Comparison of ENCODE assay signal across 8 cellular contexts in genomic region chr19:11482384-11483050, GRCh38. TPM values are rescaled to one million over a fixed set of nuclear protein-coding genes. Genes with fewer than 3 reads are reported as not detected.
DNase-seq lines count a peak whose midpoint lies in the region; ATAC-seq and TF ChIP-seq lines count a peak whose summit lies in the region.

No MANE protein-coding gene starts in this region.

- TF ChIP-seq CTCF in WI38 (IDR thresholded peaks at IDR 0.05; ENCODE audit: low read depth, low read length), result peak; percentile 84

- H3K36me3 Mint-ChIP-seq in immature natural killer cell, result peaks cover 0 to 7% (median 0%) of the 10 kb centered on the region in 3 donors

- ATAC-seq in GM18520 (IDR thresholded peaks at IDR 0.05; ENCODE audit: unreplicated experiment) (peak; percentile 47), HG03139 (IDR thresholded peaks at IDR 0.05; ENCODE audit: unreplicated experiment) (peak; percentile 32)

- peaks cover 21% of the 10 kb centered on the region in 2 donors for H3K4me1 Mint-ChIP-seq in immature natural killer cell

- H3K4me3 Mint-ChIP-seq in immature natural killer cell, result peak overlapping the region; percentile 45 to 79 (median 70)

- peak overlapping the region in 3 of 6 donors; percentile 13 to 74 (median 65) for H3K27ac Mint-ChIP-seq in immature natural killer cell

- peak overlapping the region; percentile 56 for H3K4me3 ChIP-seq in WI38 (ENCODE audit: low read depth, low read length)

- peaks cover 16 to 21% (median 18%) of the 10 kb centered on the region in 3 donors for H3K27me3 Mint-ChIP-seq in immature natural killer cell (ENCODE audit: low read depth in 3 of 3)

- no peaks in the 10 kb centered on the region for H3K9me3 Mint-ChIP-seq in immature natural killer cell

- DNase-seq in A172 (ENCODE audit: low spot score) (peak; percentile 76), NCI-H2171 treated with DMSO at 0.1 percent for 48 hours (lab: John Stamatoyannopoulos, UW) (peak; percentile 84), T47D (ENCODE audit: low read depth in 1 of 2, low spot score in 1 of 2) (peak; percentile 74 to 90), immature natural killer cell (peak; percentile 85 to 87 (median 85))
- peak; percentile 77 to 84 (median 80) for DNase-seq in stimulated activated CD4-positive, alpha-beta T cell treated with anti-CD3 and anti-CD28 coated beads, Interleukin-12 subunit alpha, Interleukin-12 subunit beta, amount 100 ng/mL, for 48 hours (ENCODE audit: low read depth in 2 of 3, low spot score in 1 of 3)

- in situ Hi-C loops in T47D (cut with HindIII; ENCODE audit: low pct_unique_long_range_greater_than_20kb, low sequenced_read_pairs), result no loop called here

RNA-seq across cellular contexts. Expression of gene ELAVL3, which starts 1.7 kb away (rescaled TPM):
- not detected in 2 replicates for total RNA-seq in A172 (2014; rRNA removed; shearing (Covaris generic))
- not detected for polyA plus RNA-seq in immature natural killer cell

RNA-seq across cellular contexts. Expression of gene ZNF653, which starts 23.1 kb away (rescaled TPM):
- total RNA-seq in A172 (2014; rRNA removed; shearing (Covaris generic)), result 5.2 and 21.2 TPM in 2 replicates
- polyA plus RNA-seq in immature natural killer cell, result 1 to 10 TPM in 2 of 3 donors, under 1 TPM in 1; 0.78 to 3.3 (median 1.1) TPM

RNA-seq across cellular contexts. Expression of gene ECSIT, which starts 46.4 kb away (rescaled TPM):
- total RNA-seq in A172 (2014; rRNA removed; shearing (Covaris generic)), result 44.0 and 54.0 TPM in 2 replicates
- polyA plus RNA-seq in immature natural killer cell, result 10 to 100 TPM; 25.6 to 29.4 (median 26.2) TPM

RNA-seq across cellular contexts. Expression of gene PRKCSH, which starts 47.1 kb away (rescaled TPM):
- 149 and 173 TPM in 2 replicates for total RNA-seq in A172 (2014; rRNA removed; shearing (Covaris generic))
- 10 to 100 TPM; 13.7 to 75.6 (median 28.4) TPM for polyA plus RNA-seq in immature natural killer cell

RNA-seq across cellular contexts. Expression of gene ODAD3, which starts 47.6 kb away (rescaled TPM):
- 1.5 and 6.1 TPM in 2 replicates for total RNA-seq in A172 (2014; rRNA removed; shearing (Covaris generic))
- not detected for polyA plus RNA-seq in immature natural killer cell

Comparison
In these comparisons a context has a peak if more than half of its experiments do, and no peak if none do; other contexts are left out.
1. Peak in every context shown above with its lines: DNase-seq, ATAC-seq and H3K4me3 ChIP-seq.